ENCODE assay signal across 1 cellular context in genomic region chr1:153764315-153764714, GRCh38.
TF ChIP-seq lines count a peak whose summit lies in the region.

No MANE protein-coding gene starts in this region.

TF ChIP-seq in endothelial cell of umbilical vein, 7 proteins besides CTCF, POLR2A, EP300 and RAD21:
- TF ChIP-seq MAX (IDR thresholded peaks at IDR 0.05; ENCODE audit: insufficient read depth, insufficient read length) (no peak), EZH2 (IDR thresholded peaks at IDR 0.05; ENCODE audit: borderline replicate concordance, low read depth, low read length, severe bottlenecking) (no peak), JUN (IDR thresholded peaks at IDR 0.05; ENCODE audit: borderline replicate concordance, insufficient read depth, insufficient read length, low read depth) (no peak), GATA2 (IDR thresholded peaks at IDR 0.05; ENCODE audit: insufficient read depth, insufficient read length, low read depth, low read length) (no peak), POLR2AphosphoS5 (IDR thresholded peaks at IDR 0.05; ENCODE audit: insufficient read depth, low read depth, low read length) (no peak), MYC (IDR thresholded peaks at IDR 0.05; ENCODE audit: low read depth, low read length) (no peak), FOS (IDR thresholded peaks at IDR 0.05; ENCODE audit: borderline replicate concordance, insufficient read depth, low read length) (no peak)
